ENCODE assay signal across 1 cellular context in genomic region chr4:185830263-185830994, GRCh38.
TF ChIP-seq lines count a peak whose summit lies in the region.

No MANE protein-coding gene starts in this region.

TF ChIP-seq in H1, 55 proteins besides CTCF, POLR2A, EP300 and RAD21 (continued from another document):
- TF ChIP-seq E2F6 (IDR thresholded peaks at IDR 0.05): no peak
- TF ChIP-seq TCF12 (IDR thresholded peaks at IDR 0.05; ENCODE audit: low read depth, low read length): no peak
- no peak for TF ChIP-seq ASH2L (IDR thresholded peaks at IDR 0.05; ENCODE audit: low read length)
- TF ChIP-seq SP1 (IDR thresholded peaks at IDR 0.05; ENCODE audit: low read depth, low read length): no peak
- TF ChIP-seq CREB1 (IDR thresholded peaks at IDR 0.05): no peak
- no peak for TF ChIP-seq ATF3 (IDR thresholded peaks at IDR 0.05; ENCODE audit: insufficient read depth, low read depth, low read length)
- no peak for TF ChIP-seq TBP (IDR thresholded peaks at IDR 0.05; ENCODE audit: low read depth, low read length)
- no peak for TF ChIP-seq EGR1 (IDR thresholded peaks at IDR 0.05; ENCODE audit: borderline replicate concordance, low read depth, low read length)
- no peak for TF ChIP-seq SIN3A (conservative IDR thresholded peaks at IDR 0.05 in 1 of 2, IDR thresholded peaks at IDR 0.05 in 1 of 2; ENCODE audit: low read depth in 1 of 2, low read length in 2 of 2)
- no peak for TF ChIP-seq SP2 (IDR thresholded peaks at IDR 0.05; ENCODE audit: low read length)
- TF ChIP-seq CHD1 (IDR thresholded peaks at IDR 0.05; ENCODE audit: low read depth, low read length): no peak
- TF ChIP-seq CHD2 (IDR thresholded peaks at IDR 0.05; ENCODE audit: low read length): no peak
- no peak for TF ChIP-seq RXRA (IDR thresholded peaks at IDR 0.05; ENCODE audit: insufficient read depth, low read depth, low read length)
- TF ChIP-seq YY1 (IDR thresholded peaks at IDR 0.05; ENCODE audit: low read depth, low read length): no peak
TF ChIP-seq in H1: peak in this region for 0.
